Comparison of ENCODE assay signal across 1 cellular context in the genomic region with DNA sequence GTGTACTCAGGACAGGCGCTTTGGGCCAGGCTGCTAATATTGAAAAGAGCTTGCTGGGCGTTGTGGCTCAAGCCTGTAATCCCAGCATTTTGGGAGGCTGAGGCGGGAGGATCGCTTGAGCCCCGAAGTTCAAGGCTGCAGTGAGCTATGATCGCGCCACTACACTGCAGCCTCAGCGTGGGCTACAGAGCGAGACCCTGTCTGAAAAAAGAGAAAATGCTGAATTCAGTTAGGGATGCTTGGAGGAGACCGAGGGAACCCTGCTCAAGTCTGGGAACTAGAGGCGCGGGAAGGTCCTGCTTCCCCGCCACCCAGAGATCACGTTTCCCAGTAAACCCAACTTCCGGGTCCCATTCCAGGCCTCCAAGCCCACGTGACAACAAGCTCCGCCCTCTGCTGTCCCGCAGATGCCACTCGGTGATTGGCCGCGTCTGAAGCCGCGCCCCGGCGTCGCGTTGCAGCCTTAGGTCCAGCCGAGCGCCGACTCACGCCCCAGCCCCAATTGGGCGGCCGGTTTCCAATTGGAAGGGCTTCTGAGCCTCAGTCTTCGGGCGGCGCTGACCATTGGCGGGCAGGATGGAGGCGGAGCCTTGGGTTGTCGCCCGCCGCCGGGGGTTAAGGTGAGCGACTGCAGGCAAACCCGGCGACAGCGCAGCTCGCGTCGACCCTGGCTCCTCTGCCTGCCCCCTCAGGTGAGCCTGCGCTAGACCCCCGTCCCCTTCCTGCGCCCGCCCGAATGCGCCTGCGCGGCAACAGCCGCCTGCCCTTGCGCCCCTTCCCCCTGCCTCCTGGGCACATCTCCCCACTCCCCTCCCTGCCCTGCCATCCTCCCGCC.
TF ChIP-seq lines count a peak whose summit lies in the region.

A gene with protein sequence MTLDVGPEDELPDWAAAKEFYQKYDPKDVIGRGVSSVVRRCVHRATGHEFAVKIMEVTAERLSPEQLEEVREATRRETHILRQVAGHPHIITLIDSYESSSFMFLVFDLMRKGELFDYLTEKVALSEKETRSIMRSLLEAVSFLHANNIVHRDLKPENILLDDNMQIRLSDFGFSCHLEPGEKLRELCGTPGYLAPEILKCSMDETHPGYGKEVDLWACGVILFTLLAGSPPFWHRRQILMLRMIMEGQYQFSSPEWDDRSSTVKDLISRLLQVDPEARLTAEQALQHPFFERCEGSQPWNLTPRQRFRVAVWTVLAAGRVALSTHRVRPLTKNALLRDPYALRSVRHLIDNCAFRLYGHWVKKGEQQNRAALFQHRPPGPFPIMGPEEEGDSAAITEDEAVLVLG (plus strand): TSS at position 627 of the 835 bp plus-strand sequence. CDS start 396 bp downstream, outside the sequence.

TF ChIP-seq in K562, 482 proteins besides CTCF, POLR2A, EP300 and RAD21 (continued from another document and continues in another):
- TF ChIP-seq, protein P1, sequence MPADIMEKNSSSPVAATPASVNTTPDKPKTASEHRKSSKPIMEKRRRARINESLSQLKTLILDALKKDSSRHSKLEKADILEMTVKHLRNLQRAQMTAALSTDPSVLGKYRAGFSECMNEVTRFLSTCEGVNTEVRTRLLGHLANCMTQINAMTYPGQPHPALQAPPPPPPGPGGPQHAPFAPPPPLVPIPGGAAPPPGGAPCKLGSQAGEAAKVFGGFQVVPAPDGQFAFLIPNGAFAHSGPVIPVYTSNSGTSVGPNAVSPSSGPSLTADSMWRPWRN (IDR thresholded peaks at IDR 0.05; ENCODE audit: low read depth): no peak
- TF ChIP-seq, protein P2, sequence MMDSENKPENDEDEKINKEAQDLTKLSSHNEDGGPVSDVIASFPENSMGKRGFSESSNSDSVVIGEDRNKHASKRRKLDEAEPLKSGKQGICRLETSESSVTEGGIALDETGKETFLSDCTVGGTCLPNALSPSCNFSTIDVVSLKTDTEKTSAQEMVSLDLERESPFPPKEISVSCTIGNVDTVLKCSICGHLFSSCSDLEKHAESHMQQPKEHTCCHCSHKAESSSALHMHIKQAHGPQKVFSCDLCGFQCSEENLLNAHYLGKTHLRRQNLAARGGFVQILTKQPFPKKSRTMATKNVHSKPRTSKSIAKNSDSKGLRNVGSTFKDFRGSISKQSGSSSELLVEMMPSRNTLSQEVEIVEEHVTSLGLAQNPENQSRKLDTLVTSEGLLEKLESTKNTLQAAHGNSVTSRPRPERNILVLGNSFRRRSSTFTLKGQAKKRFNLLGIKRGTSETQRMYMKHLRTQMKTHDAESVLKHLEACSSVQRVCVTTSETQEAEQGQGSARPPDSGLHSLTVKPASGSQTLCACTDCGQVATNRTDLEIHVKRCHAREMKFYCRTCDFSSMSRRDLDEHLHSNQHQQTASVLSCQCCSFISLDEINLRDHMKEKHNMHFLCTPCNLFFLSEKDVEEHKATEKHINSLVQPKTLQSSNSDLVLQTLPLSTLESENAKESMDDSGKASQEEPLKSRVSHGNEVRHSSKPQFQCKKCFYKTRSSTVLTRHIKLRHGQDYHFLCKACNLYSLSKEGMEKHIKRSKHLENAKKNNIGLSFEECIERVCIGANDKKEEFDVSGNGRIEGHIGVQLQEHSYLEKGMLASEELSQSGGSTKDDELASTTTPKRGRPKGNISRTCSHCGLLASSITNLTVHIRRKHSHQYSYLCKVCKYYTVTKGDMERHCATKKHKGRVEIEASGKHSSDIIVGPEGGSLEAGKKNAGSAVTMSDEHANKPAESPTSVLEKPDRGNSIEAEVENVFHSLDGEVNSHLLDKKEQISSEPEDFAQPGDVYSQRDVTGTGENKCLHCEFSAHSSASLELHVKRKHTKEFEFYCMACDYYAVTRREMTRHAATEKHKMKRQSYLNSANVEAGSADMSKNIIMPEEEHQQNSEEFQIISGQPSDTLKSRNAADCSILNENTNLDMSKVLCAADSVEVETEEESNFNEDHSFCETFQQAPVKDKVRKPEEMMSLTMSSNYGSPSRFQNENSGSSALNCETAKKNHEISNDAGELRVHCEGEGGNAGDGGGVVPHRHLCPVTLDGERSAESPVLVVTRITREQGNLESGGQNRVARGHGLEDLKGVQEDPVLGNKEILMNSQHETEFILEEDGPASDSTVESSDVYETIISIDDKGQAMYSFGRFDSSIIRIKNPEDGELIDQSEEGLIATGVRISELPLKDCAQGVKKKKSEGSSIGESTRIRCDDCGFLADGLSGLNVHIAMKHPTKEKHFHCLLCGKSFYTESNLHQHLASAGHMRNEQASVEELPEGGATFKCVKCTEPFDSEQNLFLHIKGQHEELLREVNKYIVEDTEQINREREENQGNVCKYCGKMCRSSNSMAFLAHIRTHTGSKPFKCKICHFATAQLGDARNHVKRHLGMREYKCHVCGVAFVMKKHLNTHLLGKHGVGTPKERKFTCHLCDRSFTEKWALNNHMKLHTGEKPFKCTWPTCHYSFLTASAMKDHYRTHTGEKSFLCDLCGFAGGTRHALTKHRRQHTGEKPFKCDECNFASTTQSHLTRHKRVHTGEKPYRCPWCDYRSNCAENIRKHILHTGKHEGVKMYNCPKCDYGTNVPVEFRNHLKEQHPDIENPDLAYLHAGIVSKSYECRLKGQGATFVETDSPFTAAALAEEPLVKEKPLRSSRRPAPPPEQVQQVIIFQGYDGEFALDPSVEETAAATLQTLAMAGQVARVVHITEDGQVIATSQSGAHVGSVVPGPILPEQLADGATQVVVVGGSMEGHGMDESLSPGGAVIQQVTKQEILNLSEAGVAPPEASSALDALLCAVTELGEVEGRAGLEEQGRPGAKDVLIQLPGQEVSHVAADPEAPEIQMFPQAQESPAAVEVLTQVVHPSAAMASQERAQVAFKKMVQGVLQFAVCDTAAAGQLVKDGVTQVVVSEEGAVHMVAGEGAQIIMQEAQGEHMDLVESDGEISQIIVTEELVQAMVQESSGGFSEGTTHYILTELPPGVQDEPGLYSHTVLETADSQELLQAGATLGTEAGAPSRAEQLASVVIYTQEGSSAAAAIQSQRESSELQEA (IDR thresholded peaks at IDR 0.05; ENCODE audit: low read depth): no peak
- TF ChIP-seq, protein P3, sequence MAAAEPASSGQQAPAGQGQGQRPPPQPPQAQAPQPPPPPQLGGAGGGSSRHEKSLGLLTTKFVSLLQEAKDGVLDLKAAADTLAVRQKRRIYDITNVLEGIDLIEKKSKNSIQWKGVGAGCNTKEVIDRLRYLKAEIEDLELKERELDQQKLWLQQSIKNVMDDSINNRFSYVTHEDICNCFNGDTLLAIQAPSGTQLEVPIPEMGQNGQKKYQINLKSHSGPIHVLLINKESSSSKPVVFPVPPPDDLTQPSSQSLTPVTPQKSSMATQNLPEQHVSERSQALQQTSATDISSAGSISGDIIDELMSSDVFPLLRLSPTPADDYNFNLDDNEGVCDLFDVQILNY (CRISPR knock-in tag; IDR thresholded peaks at IDR 0.05): 0 out of 2 replicates have a peak, but pooled peaks have one; percentile 28
- TF ChIP-seq ZNF583 (CRISPR knock-in tag; IDR thresholded peaks at IDR 0.05): no peak
- TF ChIP-seq PRMT5 (CRISPR knock-in tag; IDR thresholded peaks at IDR 0.05): no peak
- TF ChIP-seq ZNF695 (CRISPR knock-in tag; IDR thresholded peaks at IDR 0.05): no peak
- TF ChIP-seq, protein P4, sequence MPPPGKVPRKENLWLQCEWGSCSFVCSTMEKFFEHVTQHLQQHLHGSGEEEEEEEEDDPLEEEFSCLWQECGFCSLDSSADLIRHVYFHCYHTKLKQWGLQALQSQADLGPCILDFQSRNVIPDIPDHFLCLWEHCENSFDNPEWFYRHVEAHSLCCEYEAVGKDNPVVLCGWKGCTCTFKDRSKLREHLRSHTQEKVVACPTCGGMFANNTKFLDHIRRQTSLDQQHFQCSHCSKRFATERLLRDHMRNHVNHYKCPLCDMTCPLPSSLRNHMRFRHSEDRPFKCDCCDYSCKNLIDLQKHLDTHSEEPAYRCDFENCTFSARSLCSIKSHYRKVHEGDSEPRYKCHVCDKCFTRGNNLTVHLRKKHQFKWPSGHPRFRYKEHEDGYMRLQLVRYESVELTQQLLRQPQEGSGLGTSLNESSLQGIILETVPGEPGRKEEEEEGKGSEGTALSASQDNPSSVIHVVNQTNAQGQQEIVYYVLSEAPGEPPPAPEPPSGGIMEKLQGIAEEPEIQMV (tag; conservative IDR thresholded peaks at IDR 0.05; ENCODE audit: low read depth): no peak
- no peak for TF ChIP-seq TARDBP (IDR thresholded peaks at IDR 0.05)
- no peak for TF ChIP-seq ZNF3 (CRISPR knock-in tag; IDR thresholded peaks at IDR 0.05)
- no peak for TF ChIP-seq PHTF2 (CRISPR knock-in tag; IDR thresholded peaks at IDR 0.05)
- peak; percentile 83 for TF ChIP-seq CREM (IDR thresholded peaks at IDR 0.05; ENCODE audit: low read depth)
- no peak for TF ChIP-seq ZNF79 (CRISPR knock-in tag; IDR thresholded peaks at IDR 0.05; ENCODE audit: low read depth)
- TF ChIP-seq BACH1 (tag; IDR thresholded peaks at IDR 0.05): no peak
- peak; percentile 50 for TF ChIP-seq HNRNPLL (IDR thresholded peaks at IDR 0.05; ENCODE audit: low read depth, low read length, poor library complexity, severe bottlenecking)
- no peak for TF ChIP-seq ZBTB1 (CRISPR knock-in tag; IDR thresholded peaks at IDR 0.05; ENCODE audit: borderline replicate concordance, low read depth)
- TF ChIP-seq, protein P5, sequence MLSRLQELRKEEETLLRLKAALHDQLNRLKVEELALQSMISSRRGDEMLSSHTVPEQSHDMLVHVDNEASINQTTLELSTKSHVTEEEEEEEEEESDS (CRISPR knock-in tag; IDR thresholded peaks at IDR 0.05): no peak
- TF ChIP-seq ZNF717 (CRISPR knock-in tag; IDR thresholded peaks at IDR 0.05): no peak
- no peak for TF ChIP-seq SMARCA5 (IDR thresholded peaks at IDR 0.05)
- no peak for TF ChIP-seq HCFC1 (IDR thresholded peaks at IDR 0.05; ENCODE audit: low read depth, low read length)
- peak; percentile 97 for TF ChIP-seq BHLHE40 (IDR thresholded peaks at IDR 0.05; ENCODE audit: low read length)
- no peak for TF ChIP-seq CBX2 (IDR thresholded peaks at IDR 0.05; ENCODE audit: insufficient read depth, low read length, poor library complexity, severe bottlenecking)
- TF ChIP-seq NCOA2 (IDR thresholded peaks at IDR 0.05; ENCODE audit: partially characterized antibody in 2 of 2): no peak
- peak; percentile 83 for TF ChIP-seq TAF9B (IDR thresholded peaks at IDR 0.05; ENCODE audit: partially characterized antibody)
- TF ChIP-seq, protein P6, sequence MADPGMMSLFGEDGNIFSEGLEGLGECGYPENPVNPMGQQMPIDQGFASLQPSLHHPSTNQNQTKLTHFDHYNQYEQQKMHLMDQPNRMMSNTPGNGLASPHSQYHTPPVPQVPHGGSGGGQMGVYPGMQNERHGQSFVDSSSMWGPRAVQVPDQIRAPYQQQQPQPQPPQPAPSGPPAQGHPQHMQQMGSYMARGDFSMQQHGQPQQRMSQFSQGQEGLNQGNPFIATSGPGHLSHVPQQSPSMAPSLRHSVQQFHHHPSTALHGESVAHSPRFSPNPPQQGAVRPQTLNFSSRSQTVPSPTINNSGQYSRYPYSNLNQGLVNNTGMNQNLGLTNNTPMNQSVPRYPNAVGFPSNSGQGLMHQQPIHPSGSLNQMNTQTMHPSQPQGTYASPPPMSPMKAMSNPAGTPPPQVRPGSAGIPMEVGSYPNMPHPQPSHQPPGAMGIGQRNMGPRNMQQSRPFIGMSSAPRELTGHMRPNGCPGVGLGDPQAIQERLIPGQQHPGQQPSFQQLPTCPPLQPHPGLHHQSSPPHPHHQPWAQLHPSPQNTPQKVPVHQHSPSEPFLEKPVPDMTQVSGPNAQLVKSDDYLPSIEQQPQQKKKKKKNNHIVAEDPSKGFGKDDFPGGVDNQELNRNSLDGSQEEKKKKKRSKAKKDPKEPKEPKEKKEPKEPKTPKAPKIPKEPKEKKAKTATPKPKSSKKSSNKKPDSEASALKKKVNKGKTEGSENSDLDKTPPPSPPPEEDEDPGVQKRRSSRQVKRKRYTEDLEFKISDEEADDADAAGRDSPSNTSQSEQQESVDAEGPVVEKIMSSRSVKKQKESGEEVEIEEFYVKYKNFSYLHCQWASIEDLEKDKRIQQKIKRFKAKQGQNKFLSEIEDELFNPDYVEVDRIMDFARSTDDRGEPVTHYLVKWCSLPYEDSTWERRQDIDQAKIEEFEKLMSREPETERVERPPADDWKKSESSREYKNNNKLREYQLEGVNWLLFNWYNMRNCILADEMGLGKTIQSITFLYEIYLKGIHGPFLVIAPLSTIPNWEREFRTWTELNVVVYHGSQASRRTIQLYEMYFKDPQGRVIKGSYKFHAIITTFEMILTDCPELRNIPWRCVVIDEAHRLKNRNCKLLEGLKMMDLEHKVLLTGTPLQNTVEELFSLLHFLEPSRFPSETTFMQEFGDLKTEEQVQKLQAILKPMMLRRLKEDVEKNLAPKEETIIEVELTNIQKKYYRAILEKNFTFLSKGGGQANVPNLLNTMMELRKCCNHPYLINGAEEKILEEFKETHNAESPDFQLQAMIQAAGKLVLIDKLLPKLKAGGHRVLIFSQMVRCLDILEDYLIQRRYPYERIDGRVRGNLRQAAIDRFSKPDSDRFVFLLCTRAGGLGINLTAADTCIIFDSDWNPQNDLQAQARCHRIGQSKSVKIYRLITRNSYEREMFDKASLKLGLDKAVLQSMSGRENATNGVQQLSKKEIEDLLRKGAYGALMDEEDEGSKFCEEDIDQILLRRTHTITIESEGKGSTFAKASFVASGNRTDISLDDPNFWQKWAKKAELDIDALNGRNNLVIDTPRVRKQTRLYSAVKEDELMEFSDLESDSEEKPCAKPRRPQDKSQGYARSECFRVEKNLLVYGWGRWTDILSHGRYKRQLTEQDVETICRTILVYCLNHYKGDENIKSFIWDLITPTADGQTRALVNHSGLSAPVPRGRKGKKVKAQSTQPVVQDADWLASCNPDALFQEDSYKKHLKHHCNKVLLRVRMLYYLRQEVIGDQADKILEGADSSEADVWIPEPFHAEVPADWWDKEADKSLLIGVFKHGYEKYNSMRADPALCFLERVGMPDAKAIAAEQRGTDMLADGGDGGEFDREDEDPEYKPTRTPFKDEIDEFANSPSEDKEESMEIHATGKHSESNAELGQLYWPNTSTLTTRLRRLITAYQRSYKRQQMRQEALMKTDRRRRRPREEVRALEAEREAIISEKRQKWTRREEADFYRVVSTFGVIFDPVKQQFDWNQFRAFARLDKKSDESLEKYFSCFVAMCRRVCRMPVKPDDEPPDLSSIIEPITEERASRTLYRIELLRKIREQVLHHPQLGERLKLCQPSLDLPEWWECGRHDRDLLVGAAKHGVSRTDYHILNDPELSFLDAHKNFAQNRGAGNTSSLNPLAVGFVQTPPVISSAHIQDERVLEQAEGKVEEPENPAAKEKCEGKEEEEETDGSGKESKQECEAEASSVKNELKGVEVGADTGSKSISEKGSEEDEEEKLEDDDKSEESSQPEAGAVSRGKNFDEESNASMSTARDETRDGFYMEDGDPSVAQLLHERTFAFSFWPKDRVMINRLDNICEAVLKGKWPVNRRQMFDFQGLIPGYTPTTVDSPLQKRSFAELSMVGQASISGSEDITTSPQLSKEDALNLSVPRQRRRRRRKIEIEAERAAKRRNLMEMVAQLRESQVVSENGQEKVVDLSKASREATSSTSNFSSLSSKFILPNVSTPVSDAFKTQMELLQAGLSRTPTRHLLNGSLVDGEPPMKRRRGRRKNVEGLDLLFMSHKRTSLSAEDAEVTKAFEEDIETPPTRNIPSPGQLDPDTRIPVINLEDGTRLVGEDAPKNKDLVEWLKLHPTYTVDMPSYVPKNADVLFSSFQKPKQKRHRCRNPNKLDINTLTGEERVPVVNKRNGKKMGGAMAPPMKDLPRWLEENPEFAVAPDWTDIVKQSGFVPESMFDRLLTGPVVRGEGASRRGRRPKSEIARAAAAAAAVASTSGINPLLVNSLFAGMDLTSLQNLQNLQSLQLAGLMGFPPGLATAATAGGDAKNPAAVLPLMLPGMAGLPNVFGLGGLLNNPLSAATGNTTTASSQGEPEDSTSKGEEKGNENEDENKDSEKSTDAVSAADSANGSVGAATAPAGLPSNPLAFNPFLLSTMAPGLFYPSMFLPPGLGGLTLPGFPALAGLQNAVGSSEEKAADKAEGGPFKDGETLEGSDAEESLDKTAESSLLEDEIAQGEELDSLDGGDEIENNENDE (IDR thresholded peaks at IDR 0.05; ENCODE audit: low read depth, low read length): no peak
- TF ChIP-seq MEIS2 (IDR thresholded peaks at IDR 0.05; ENCODE audit: partially characterized antibody): peak; percentile 66
- TF ChIP-seq HOXB6 (CRISPR knock-in tag; IDR thresholded peaks at IDR 0.05; ENCODE audit: borderline replicate concordance): no peak
- peak; percentile 77 for TF ChIP-seq CBFA2T2 (conservative IDR thresholded peaks at IDR 0.05)
- peak; percentile 85 for TF ChIP-seq RBM25 (IDR thresholded peaks at IDR 0.05; ENCODE audit: low read depth, low read length, severe bottlenecking)
- TF ChIP-seq ZNF347 (CRISPR knock-in tag; IDR thresholded peaks at IDR 0.05; ENCODE audit: low read depth): no peak
- no peak for TF ChIP-seq SRSF7 (optimal IDR thresholded peaks at IDR 0.05; ENCODE audit: low read depth, low read length)
